ENCODE assay signal across 33 cellular contexts in genomic region chr5:128257096-128257495, GRCh38.
"Had no signal": no experiment of that assay in that cellular context is flagged by ENCODE, and none has a peak within 500 bp of the region (broad histone marks: within the 10 kb centered on the region; RNA-seq: fewer than 3 reads in every experiment).

No MANE protein-coding gene starts in this region.

- H3K9me3 ChIP-seq: adrenal gland, body of pancreas, breast epithelium had no signal

- H3K27me3 Mint-ChIP-seq: activated naive CD8-positive, alpha-beta T cell treated with anti-CD3 and anti-CD28 coated beads, Interleukin-2, amount 10 ng/mL, durations not matched to agents 7 days and 5 days had no signal

- DNase-seq: activated CD4-positive, alpha-beta T cell treated with anti-CD3 and anti-CD28 coated beads for 36 hours; activated CD4-positive, alpha-beta T cell treated with anti-CD3 and anti-CD28 coated beads, Interleukin-2, amount 10 ng/mL, durations not matched to agents 7 days and 5 days; activated CD4-positive, alpha-beta T cell treated with anti-CD3 and anti-CD28 coated beads, Interleukin-2, amount 50 U/mL, for 48 hours; activated CD8-positive, alpha-beta T cell treated with anti-CD3 and anti-CD28 coated beads, Interleukin-2, amount 10 ng/mL, durations not matched to agents 7 days and 5 days; activated gamma-delta T cell; activated naive CD4-positive, alpha-beta T cell treated with Interleukin-2 at 50 U/mL for 16 hours; activated naive CD8-positive, alpha-beta T cell treated with anti-CD3 and anti-CD28 coated beads, Interleukin-2, amount 10 ng/mL, durations not matched to agents 7 days and 5 days; activated T-cell treated with anti-CD3 and anti-CD28 coated beads, Interleukin-2, amount 50 U/mL, for 24 hours; adrenal gland; body of pancreas; central memory CD4-positive, alpha-beta T cell; MM.1S; MV-4-11; NCI-H1092 treated with DMSO at 0.1 percent for 48 hours; NCI-H1417; NCI-H146; NCI-H1930; NCI-H2081 treated with DMSO at 0.1 percent for 48 hours; NCI-H345; NCI-H524 treated with DMSO at 0.1 percent for 48 hours; NCI-H748 treated with DMSO at 0.1 percent for 48 hours; NK-92 treated with Interleukin-12 subunit alpha and Interleukin-12 subunit beta, amount 100 ng/mL, for 24 hours; PC-9; SIG-M5; SW 1271; T-helper 1 cell; T1000 had no signal

- H3K4me3 ChIP-seq: adrenal gland, body of pancreas, breast epithelium, PC-9 had no signal

- H3K36me3 ChIP-seq: adrenal gland, breast epithelium had no signal

- H3K4me2 ChIP-seq: KMS-11, PC-9 had no signal

- H3K27ac Mint-ChIP-seq: activated CD4-positive, alpha-beta T cell treated with anti-CD3 and anti-CD28 coated beads for 36 hours; activated CD4-positive, alpha-beta T cell treated with anti-CD3 and anti-CD28 coated beads, Interleukin-2, amount 10 ng/mL, durations not matched to agents 7 days and 5 days; activated CD8-positive, alpha-beta T cell treated with anti-CD3 and anti-CD28 coated beads, Interleukin-2, amount 10 ng/mL, durations not matched to agents 7 days and 5 days; activated naive CD4-positive, alpha-beta T cell treated with anti-CD3 and anti-CD28 coated beads, Interleukin-2, amount 50 U/mL, for 24 hours; activated naive CD8-positive, alpha-beta T cell treated with anti-CD3 and anti-CD28 coated beads, Interleukin-2, amount 10 ng/mL, durations not matched to agents 7 days and 5 days; activated T-cell treated with anti-CD3 and anti-CD28 coated beads, Interleukin-2, amount 50 U/mL, for 24 hours; activated T-helper 2 cell treated with anti-CD3 and anti-CD28 coated beads, Interferon-gamma antibody, Interleukin-2, Interleukin-4, amounts not matched to agents 10 μg/mL and 5 μg/mL and 100 μg/mL, durations not matched to agents 14 hours and 24 hours and 36 hours; WTC11 had no signal

- H3K36me3 Mint-ChIP-seq: activated naive CD4-positive, alpha-beta T cell treated with anti-CD3 and anti-CD28 coated beads, Interleukin-2, amount 50 U/mL, for 24 hours; activated naive CD8-positive, alpha-beta T cell treated with anti-CD3 and anti-CD28 coated beads, Interleukin-2, amount 10 ng/mL, durations not matched to agents 7 days and 5 days had no signal

- H3K27me3 ChIP-seq: adrenal gland, body of pancreas, breast epithelium had no signal

- H3K4me3 Mint-ChIP-seq: activated CD4-positive, alpha-beta T cell treated with anti-CD3 and anti-CD28 coated beads for 36 hours; activated CD4-positive, alpha-beta T cell treated with anti-CD3 and anti-CD28 coated beads, Interleukin-2, amount 10 ng/mL, durations not matched to agents 7 days and 5 days; activated CD8-positive, alpha-beta T cell treated with anti-CD3 and anti-CD28 coated beads, Interleukin-2, amount 10 ng/mL, durations not matched to agents 7 days and 5 days; activated naive CD4-positive, alpha-beta T cell treated with anti-CD3 and anti-CD28 coated beads, Interleukin-2, amount 50 U/mL, for 24 hours; activated naive CD8-positive, alpha-beta T cell treated with anti-CD3 and anti-CD28 coated beads, Interleukin-2, amount 10 ng/mL, durations not matched to agents 7 days and 5 days; activated T-cell treated with anti-CD3 and anti-CD28 coated beads, Interleukin-2, amount 50 U/mL, for 24 hours; WTC11 had no signal

- H2AFZ ChIP-seq: PC-9 had no signal

- H3K4me1 ChIP-seq: adrenal gland, body of pancreas, breast epithelium had no signal

- H3K27ac ChIP-seq: adrenal gland, body of pancreas, breast epithelium, KMS-11, PC-9, RWPE1 had no signal

- H3K9me3 Mint-ChIP-seq: activated T-cell treated with anti-CD3 and anti-CD28 coated beads, Interleukin-2, amount 50 U/mL, for 24 hours; activated T-helper 2 cell treated with anti-CD3 and anti-CD28 coated beads, Interferon-gamma antibody, Interleukin-2, Interleukin-4, amounts not matched to agents 10 μg/mL and 5 μg/mL and 100 μg/mL, durations not matched to agents 14 hours and 24 hours and 36 hours had no signal

- H3K4me1 Mint-ChIP-seq: activated CD4-positive, alpha-beta T cell treated with anti-CD3 and anti-CD28 coated beads for 36 hours; activated CD4-positive, alpha-beta T cell treated with anti-CD3 and anti-CD28 coated beads, Interleukin-2, amount 10 ng/mL, durations not matched to agents 7 days and 5 days; activated naive CD4-positive, alpha-beta T cell treated with anti-CD3 and anti-CD28 coated beads, Interleukin-2, amount 50 U/mL, for 24 hours; activated naive CD8-positive, alpha-beta T cell treated with anti-CD3 and anti-CD28 coated beads, Interleukin-2, amount 10 ng/mL, durations not matched to agents 7 days and 5 days; WTC11 had no signal

- H3K9ac ChIP-seq: KMS-11 had no signal
